14 cellular contexts compared by ENCODE assay signal in the genomic region with DNA sequence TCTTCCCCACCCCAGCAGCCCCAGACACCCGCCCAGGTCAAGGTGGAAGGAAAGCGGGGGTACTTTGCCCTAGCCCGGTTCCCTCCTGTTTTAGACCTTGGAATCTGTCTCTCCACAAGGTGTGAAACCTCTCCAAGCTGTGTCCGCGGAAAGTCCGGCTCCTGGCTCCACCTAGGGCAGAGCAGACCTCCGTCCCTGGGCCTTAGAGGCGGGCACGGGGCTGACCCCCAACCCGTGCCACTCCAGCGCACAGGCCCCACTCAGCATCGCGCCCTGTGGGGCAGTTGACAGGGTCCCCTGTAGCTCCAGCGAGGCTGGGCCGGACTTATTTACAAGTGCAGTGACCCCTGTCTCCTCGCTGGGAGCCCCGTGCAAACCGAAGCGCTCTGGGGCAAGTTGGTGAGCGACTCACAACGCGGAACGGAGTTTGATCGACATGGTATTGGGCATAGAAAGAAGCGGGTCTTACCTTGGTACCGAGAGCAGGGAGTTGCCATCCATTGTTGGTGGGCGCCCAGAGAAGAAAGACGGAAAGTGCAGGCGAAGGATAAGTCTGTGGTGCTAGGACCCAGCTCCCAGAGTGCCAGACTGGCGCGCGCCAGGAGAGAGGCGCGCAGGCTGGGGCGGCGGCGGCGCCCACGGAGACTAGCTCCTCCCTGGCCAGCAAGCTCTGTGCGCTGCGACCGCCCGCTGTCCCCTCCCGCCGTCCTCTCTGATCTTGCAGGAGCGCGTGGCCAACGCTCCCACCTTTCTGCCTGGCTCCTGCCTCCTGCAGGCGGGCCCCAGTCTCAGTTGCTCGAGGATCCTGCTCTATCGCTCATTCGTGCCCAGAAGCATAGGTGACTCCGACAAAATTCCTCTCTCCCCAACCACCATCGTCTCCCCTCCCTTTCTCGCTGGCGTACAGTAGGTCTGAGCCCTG. TPM values are rescaled to one million over a fixed set of nuclear protein-coding genes. Genes with fewer than 3 reads are reported as not detected.
A peak's percentile ranks its signal among the peaks of the same experiment; 100 is the strongest.
DNase-seq lines count a peak whose midpoint lies in the region; ATAC-seq and TF ChIP-seq lines count a peak whose summit lies in the region.
"Had no signal": no experiment of that assay in that cellular context is flagged by ENCODE, and none has a peak within 500 bp of the region (broad histone marks: within the 10 kb centered on the region; RNA-seq: fewer than 3 reads in every experiment).

SPHKAP (minus strand) TSS at position 590 of the 922 bp plus-strand sequence; CDS start at position 501, 89 bp downstream.

- peak within 1 kb of the TSS; percentile 52 for H3K4me3 Mint-ChIP-seq in endodermal cell
- H3K4me3 Mint-ChIP-seq: activated naive CD4-positive, alpha-beta T cell treated with anti-CD3 and anti-CD28 coated beads, Interleukin-2, amount 10 ng/mL, durations not matched to agents 7 days and 5 days had no signal

- no peak within 1 kb of the TSS for H3K9ac ChIP-seq in endodermal cell (ENCODE audit: extremely low read depth, low read length, poor library complexity, severe bottlenecking)
- H3K9ac ChIP-seq: BLaER1 treated with 17β-estradiol and CSF1 and Interleukin-3, amounts not matched to agents 10 nM and 100 nM had no signal

- DNase-seq in AG10803 (ENCODE audit: low read depth) = no peak
- DNase-seq in MG63 = peak; percentile 15
- DNase-seq in endodermal cell = peak; percentile 87
- no peak for DNase-seq in hepatic stellate cell (ENCODE audit: low spot score)
- no peak for DNase-seq in stimulated activated CD4-positive, alpha-beta T cell treated with anti-CD3 and anti-CD28 coated beads, Interleukin-1b, Interleukin-23, amount 100 ng/mL, for 48 hours
- DNase-seq: activated CD4-positive, CD25-positive, alpha-beta regulatory T cell treated with anti-CD3 and anti-CD28 coated beads, Interleukin-2, amount 50 U/mL, for 72 hours; activated naive CD4-positive, alpha-beta T cell treated with anti-CD3 and anti-CD28 coated beads, Interleukin-2, amount 10 ng/mL, durations not matched to agents 7 days and 5 days; NCI-H2029 had no signal

- peaks cover 18% of the 10 kb centered on the region for H3K9me3 Mint-ChIP-seq in endodermal cell

- ATAC-seq in HG02623 (IDR thresholded peaks at IDR 0.05; ENCODE audit: unreplicated experiment) (no peak), GM21528 (IDR thresholded peaks at IDR 0.05; ENCODE audit: low FRiP score, unreplicated experiment) (no peak)
- ATAC-seq: pancreas had no signal

- H3K27ac ChIP-seq in endodermal cell (ENCODE audit: low read depth, low read length) (no peak within 1 kb of the TSS), mesodermal cell (ENCODE audit: low read depth, low read length, severe bottlenecking) (no peak within 1 kb of the TSS)
- H3K27ac ChIP-seq: BLaER1 treated with 17β-estradiol and CSF1 and Interleukin-3, amounts not matched to agents 10 nM and 100 nM; pancreas; vagina had no signal

- H3K36me3 ChIP-seq in MG63 (no peaks in the 10 kb centered on the region), endodermal cell (ENCODE audit: control insufficient read depth, insufficient read depth, low read length) (no peaks in the 10 kb centered on the region), mesodermal cell (ENCODE audit: control insufficient read depth, insufficient read depth, low read length) (no peaks in the 10 kb centered on the region)
- H3K36me3 ChIP-seq: BLaER1 treated with 17β-estradiol and CSF1 and Interleukin-3, amounts not matched to agents 10 nM and 100 nM; pancreas; vagina had no signal

- H3K4me1 Mint-ChIP-seq in endodermal cell = peaks cover 8% of the 10 kb centered on the region
- H3K4me1 Mint-ChIP-seq: activated naive CD4-positive, alpha-beta T cell treated with anti-CD3 and anti-CD28 coated beads, Interleukin-2, amount 10 ng/mL, durations not matched to agents 7 days and 5 days had no signal

- WGBS in endodermal cell (ENCODE audit: insufficient coverage in 1 of 2, insufficient read length in 1 of 2), 2 experiments = 2 to 3% methylated on average over 23 to 56 of the region's 56 CpGs
- WGBS in mesodermal cell (ENCODE audit: insufficient coverage in 2 of 2), 2 experiments = 3 to 4% methylated on average over 50 of the region's 56 CpGs

- H3K36me3 Mint-ChIP-seq in endodermal cell (ENCODE audit: low read depth) = no peaks in the 10 kb centered on the region
- H3K36me3 Mint-ChIP-seq: activated naive CD4-positive, alpha-beta T cell treated with anti-CD3 and anti-CD28 coated beads, Interleukin-2, amount 10 ng/mL, durations not matched to agents 7 days and 5 days had no signal

- TF ChIP-seq CTCF in AG10803 (conservative IDR thresholded peaks at IDR 0.05; ENCODE audit: low read length) (no peak), endodermal cell (conservative IDR thresholded peaks at IDR 0.05) (peak; percentile 36)

- no peak within 1 kb of the TSS for H3K27ac Mint-ChIP-seq in endodermal cell
- H3K27ac Mint-ChIP-seq: activated naive CD4-positive, alpha-beta T cell treated with anti-CD3 and anti-CD28 coated beads, Interleukin-2, amount 10 ng/mL, durations not matched to agents 7 days and 5 days had no signal

- H3K27me3 ChIP-seq in MG63 (peaks cover 8% of the 10 kb centered on the region; the same call in 1 of the 2 replicates), endodermal cell (ENCODE audit: control insufficient read depth, insufficient read depth, low read length, poor library complexity, severe bottlenecking) (peaks cover 42% of the 10 kb centered on the region)
- H3K27me3 ChIP-seq: BLaER1 treated with 17β-estradiol and CSF1 and Interleukin-3, amounts not matched to agents 10 nM and 100 nM; vagina had no signal

- no peaks in the 10 kb centered on the region; the same call in 1 of the 2 replicates for H3K9me3 ChIP-seq in MG63
- peaks cover 14% of the 10 kb centered on the region for H3K9me3 ChIP-seq in endodermal cell (ENCODE audit: control insufficient read depth, low read length)
- H3K9me3 ChIP-seq in mesodermal cell (ENCODE audit: control insufficient read depth, low read length) = peaks cover 6% of the 10 kb centered on the region
- H3K9me3 ChIP-seq: pancreas, vagina had no signal

- peaks cover 51% of the 10 kb centered on the region for H3K27me3 Mint-ChIP-seq in endodermal cell (ENCODE audit: insufficient read depth)

- H3K4me1 ChIP-seq in endodermal cell (ENCODE audit: control insufficient read depth, insufficient read depth, low read length) = no peaks in the 10 kb centered on the region
- H3K4me1 ChIP-seq in mesodermal cell (ENCODE audit: control insufficient read depth, insufficient read depth, low read length, poor library complexity, severe bottlenecking) = peaks cover 6% of the 10 kb centered on the region
- H3K4me1 ChIP-seq: BLaER1 treated with 17β-estradiol and CSF1 and Interleukin-3, amounts not matched to agents 10 nM and 100 nM; pancreas; vagina had no signal

- H3K4me3 ChIP-seq in AG10803 (ENCODE audit: low read length) (peak within 1 kb of the TSS; percentile 26), MG63 (peak within 1 kb of the TSS; percentile 24), endodermal cell (ENCODE audit: low read length) (peak within 1 kb of the TSS; percentile 82), mesodermal cell (ENCODE audit: extremely low read depth, insufficient read depth, low read length, poor library complexity, severe bottlenecking) (peak within 1 kb of the TSS; percentile 27)
- H3K4me3 ChIP-seq: BLaER1 treated with 17β-estradiol and CSF1 and Interleukin-3, amounts not matched to agents 10 nM and 100 nM; pancreas; vagina had no signal

RNA-seq across cellular contexts. Expression of gene SPHKAP, which starts in this region (rescaled TPM):
- not detected in 2 replicates for total RNA-seq in MG63 (2014; rRNA removed; shearing (Covaris generic); ENCODE audit: low replicate concordance)
- total RNA-seq in endodermal cell = under 1 TPM in 1 of 2 donors, not detected in 1; 0.18 TPM
- 0.04 TPM for polyA plus RNA-seq in endodermal cell (2013, experiment 1 of 2)
- 0.21 TPM for polyA plus RNA-seq in endodermal cell (2013, experiment 2 of 2)
- not detected for polyA plus RNA-seq in mesodermal cell (2013, experiment 1 of 2)
- polyA plus RNA-seq in mesodermal cell (2013, experiment 2 of 2) = not detected

Comparison
In these comparisons a context has a peak if more than half of its experiments do, and no peak if none do; other contexts are left out.
1. Peak in DNase-seq and H3K4me3 ChIP-seq in MG63; RNA of the gene not detected or under 1 TPM.
2. Peak in DNase-seq and H3K4me3 ChIP-seq in endodermal cell; RNA of the gene not detected or under 1 TPM.
3. H3K4me3 ChIP-seq: peak in every context shown above with its lines; median percentile 82 in endodermal cell; 27 in mesodermal cell; 26 in AG10803; 24 in MG63.